Comparison of ENCODE assay signal across 8 cellular contexts in the genomic region with DNA sequence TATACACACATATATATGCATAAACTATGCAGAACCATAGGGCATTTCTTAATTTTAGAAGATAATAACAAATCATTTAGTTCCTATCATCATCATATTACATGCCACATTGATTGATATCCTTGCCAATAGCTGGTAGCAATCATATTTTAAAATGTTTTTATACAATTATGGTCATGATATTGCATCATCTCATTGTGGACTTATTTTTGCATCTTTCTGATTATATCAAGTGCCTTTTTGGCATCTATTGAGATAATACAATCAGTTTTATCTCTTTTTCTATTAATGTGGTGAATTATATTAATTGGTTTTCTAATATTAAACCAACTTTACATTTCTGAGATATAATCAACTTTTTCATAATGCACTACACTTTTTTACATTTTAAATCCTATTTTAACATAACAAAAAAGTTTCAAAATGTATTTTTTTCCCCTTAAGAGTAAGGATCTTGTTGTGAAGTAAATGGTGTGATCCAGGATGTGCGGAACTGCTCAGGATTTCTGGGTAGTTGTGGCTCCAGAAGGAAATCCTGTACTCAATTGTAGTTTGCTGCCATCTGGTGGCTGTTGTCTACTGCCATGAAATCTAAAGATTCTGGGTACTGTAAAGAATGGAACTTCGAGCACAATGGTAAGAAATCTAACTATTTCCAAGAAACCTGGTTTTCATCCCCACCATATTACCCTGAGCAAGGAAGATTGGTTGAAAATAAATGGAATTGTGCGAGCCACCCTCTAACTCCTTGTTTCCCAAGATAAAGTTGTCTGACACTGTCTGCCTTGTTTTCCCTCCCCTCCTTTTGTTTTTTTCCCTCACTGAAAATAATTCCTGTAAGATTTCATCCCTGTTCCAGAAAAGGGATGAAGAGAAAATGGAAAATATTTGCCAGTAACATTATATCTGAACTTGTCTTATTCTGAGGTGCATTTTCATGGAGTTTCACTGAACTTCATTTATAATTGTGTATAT. TPM values are rescaled to one million over a fixed set of nuclear protein-coding genes. Genes with fewer than 3 reads are reported as not detected.
DNase-seq lines count a peak whose midpoint lies in the region; ATAC-seq and TF ChIP-seq lines count a peak whose summit lies in the region.

No MANE protein-coding gene starts in this region.

- CTCF ChIA-PET in AG04450 (lab: Charles Lee) = interaction anchor here (0.8 to 1.9 kb wide), 4 partner anchors 29 to 479 kb away, joined by 3 to 13 read pairs (median 7); no protein-coding TSS in a partner anchor

- no peak overlapping the region for H3K4me2 ChIP-seq in mesendoderm (ENCODE audit: low read length)

- no peak overlapping the region for H3K4ac ChIP-seq in mesendoderm (ENCODE audit: low read depth, low read length)

- H3K4me3 ChIP-seq in AG04450 (ENCODE audit: low read depth, low read length) (no peak overlapping the region), GM12864 (ENCODE audit: low read depth, low read length) (no peak overlapping the region), mesendoderm (ENCODE audit: low read length) (no peak overlapping the region), upper lobe of left lung (no peak overlapping the region), gastrocnemius medialis (no peak overlapping the region)

- H4K5ac ChIP-seq in mesendoderm (ENCODE audit: low read length) = no peak overlapping the region

- H3K4me1 ChIP-seq in mesendoderm (ENCODE audit: control insufficient read depth, low read depth, low read length) = no peaks in the 10 kb centered on the region
- no peaks in the 10 kb centered on the region for H3K4me1 ChIP-seq in upper lobe of left lung
- H3K4me1 ChIP-seq in gastrocnemius medialis = no peaks in the 10 kb centered on the region

- no peak overlapping the region for H2BK15ac ChIP-seq in mesendoderm (replicated peaks; ENCODE audit: low read depth)

- DNase-seq in AG04450 (ENCODE audit: low read depth, low spot score) (no peak), GM12864 (ENCODE audit: low read depth) (peak; percentile 25), NCI-H1417 (lab: John Stamatoyannopoulos, UW) (peak; percentile 69 to 88 (median 87)), T-helper 9 cell (peak; percentile 34), dedifferentiated amniotic fluid mesenchymal stem cell (ENCODE audit: extremely low spot score) (peak; percentile 59), mesendoderm (peak; percentile 80), upper lobe of left lung (no peak), gastrocnemius medialis (no peak)

- H3K56ac ChIP-seq in mesendoderm (ENCODE audit: low read length) = no peak overlapping the region

- intact Hi-C loops in gastrocnemius medialis (cut with DNase I; ENCODE audit: low total_unique reads) = no loop called here

- H3K27me3 ChIP-seq in AG04450 (ENCODE audit: control insufficient read depth, insufficient read depth, low read length) (no peaks in the 10 kb centered on the region), mesendoderm (ENCODE audit: insufficient read depth, low read length, poor library complexity) (no peaks in the 10 kb centered on the region), upper lobe of left lung (no peaks in the 10 kb centered on the region), gastrocnemius medialis (no peaks in the 10 kb centered on the region)

- ATAC-seq in upper lobe of left lung (ENCODE audit: low FRiP score in 2 of 2) (no peak), gastrocnemius medialis (no peak)

- H3K9me3 ChIP-seq in AG04450 (ENCODE audit: control insufficient read depth, insufficient read depth, low read length) (no peaks in the 10 kb centered on the region), upper lobe of left lung (no peaks in the 10 kb centered on the region), gastrocnemius medialis (no peaks in the 10 kb centered on the region)

- TF ChIP-seq EP300 in upper lobe of left lung (IDR thresholded peaks at IDR 0.05) = no peak

- H3K27ac ChIP-seq in AG04450 (ENCODE audit: low read depth, low read length) = no peak overlapping the region
- no peak overlapping the region for H3K27ac ChIP-seq in mesendoderm (ENCODE audit: low read depth, low read length)
- H3K27ac ChIP-seq in upper lobe of left lung = no peak overlapping the region
- no peak overlapping the region for H3K27ac ChIP-seq in gastrocnemius medialis

- WGBS in mesendoderm (ENCODE audit: extremely low coverage, insufficient coverage, low lambda C conversion rate) = no CpG with 5 or more reads among the region's 3 CpGs
- WGBS in upper lobe of left lung, 2 donors = 15 to 20% methylated on average over 3 of the region's 3 CpGs

- TF ChIP-seq POLR2A in upper lobe of left lung (IDR thresholded peaks at IDR 0.05) (no peak), gastrocnemius medialis (IDR thresholded peaks at IDR 0.05) (no peak)

- no peak overlapping the region for H3K23ac ChIP-seq in mesendoderm (ENCODE audit: low read length)

- H3K9ac ChIP-seq in mesendoderm (ENCODE audit: low read length) = no peak overlapping the region

- H2BK5ac ChIP-seq in mesendoderm (ENCODE audit: low read length) = no peak overlapping the region

- H3K79me2 ChIP-seq in mesendoderm (ENCODE audit: control insufficient read depth, insufficient read depth, low read length) = no peaks in the 10 kb centered on the region

- TF ChIP-seq CTCF in AG04450 (IDR thresholded peaks at IDR 0.05; ENCODE audit: low read depth, low read length) = peak; percentile 73
- TF ChIP-seq CTCF in GM12864 (IDR thresholded peaks at IDR 0.05; ENCODE audit: low read depth, low read length, missing control alignments) = peak; percentile 72
- peak in 5 of 6 experiments; percentile 36 to 41 (median 40) for TF ChIP-seq CTCF in upper lobe of left lung (IDR thresholded peaks at IDR 0.05)
- TF ChIP-seq CTCF in gastrocnemius medialis (IDR thresholded peaks at IDR 0.05 in 4 of 5, conservative IDR thresholded peaks at IDR 0.05 in 1 of 5) = peak in 2 of 5 experiments; percentile 17 to 40

- H2AK5ac ChIP-seq in mesendoderm (ENCODE audit: low read length) = no peak overlapping the region

- H2BK120ac ChIP-seq in mesendoderm (ENCODE audit: low read depth, low read length) = no peak overlapping the region

- POLR2A ChIA-PET in AG04450 (lab: Yijun Ruan, JAX) = no interaction called here

- no peak overlapping the region for H4K8ac ChIP-seq in mesendoderm (ENCODE audit: low read depth, low read length)

- H3K79me1 ChIP-seq in mesendoderm (ENCODE audit: low read length) = no peaks in the 10 kb centered on the region

- in situ Hi-C loops in gastrocnemius medialis (cut with MboI; ENCODE audit: low sequenced_read_pairs in 4 of 4) = loop anchor here in 1 of 4 donors (10.0 kb wide), 1 partner anchor 148 kb away; no protein-coding TSS in a partner anchor

- H3K18ac ChIP-seq in mesendoderm (ENCODE audit: low read length) = no peak overlapping the region

- H3K36me3 ChIP-seq in mesendoderm (ENCODE audit: control insufficient read depth, insufficient read depth, low read length) (no peaks in the 10 kb centered on the region), upper lobe of left lung (no peaks in the 10 kb centered on the region), gastrocnemius medialis (no peaks in the 10 kb centered on the region)

RNA-seq across cellular contexts. Expression of gene OR9K2, which starts 17.0 kb away (rescaled TPM):
- polyA plus RNA-seq in AG04450 (2011; rRNA removed) = not detected in 2 replicates
- not detected in 2 replicates for polyA minus RNA-seq in AG04450 (2011; rRNA and poly(A)+ RNA removed)
- not detected for polyA plus RNA-seq in mesendoderm (2013, experiment 1 of 2)
- polyA plus RNA-seq in mesendoderm (2013, experiment 2 of 2) = not detected
- total RNA-seq in upper lobe of left lung (not detected), gastrocnemius medialis (not detected)

Comparison
In these comparisons a context has a peak if more than half of its experiments do, and no peak if none do; other contexts are left out.
1. DNase-seq: peak in GM12864 (single experiment), NCI-H1417 (3 of 3), T-helper 9 cell (single experiment), dedifferentiated amniotic fluid mesenchymal stem cell (single experiment) and mesendoderm (single experiment); none in AG04450 (single experiment), upper lobe of left lung (0 of 2) and gastrocnemius medialis (0 of 2).